ENCODE assay signal across 24 cellular contexts in the genomic region with DNA sequence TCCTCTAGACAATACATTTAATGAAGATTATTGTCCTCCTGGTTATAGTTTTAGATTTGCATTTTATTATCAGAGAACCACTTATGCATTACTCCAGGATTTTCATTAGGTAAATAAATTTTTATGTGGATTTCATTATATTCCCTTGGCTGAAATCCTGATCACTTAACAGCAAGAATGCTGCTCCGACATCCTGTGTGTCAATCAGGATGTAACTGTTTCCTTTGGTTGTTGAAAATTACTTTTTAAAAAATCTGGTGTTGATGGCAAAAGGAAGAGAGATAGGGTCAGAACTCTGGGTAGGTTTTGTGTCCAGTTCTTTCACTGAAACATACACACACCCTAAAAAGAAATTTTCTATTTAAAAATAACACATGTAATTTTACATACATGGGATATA. TPM values are rescaled to one million over a fixed set of nuclear protein-coding genes. Genes with fewer than 3 reads are reported as not detected.
"Had no signal": no experiment of that assay in that cellular context is flagged by ENCODE, and none has a peak within 500 bp of the region (broad histone marks: within the 10 kb centered on the region; RNA-seq: fewer than 3 reads in every experiment).

No MANE protein-coding gene starts in this region.

- H3K27me3 ChIP-seq: sigmoid colon, SJSA1, upper lobe of left lung had no signal

- H3K4me3 Mint-ChIP-seq: activated naive CD8-positive, alpha-beta T cell treated with anti-CD3 and anti-CD28 coated beads for 36 hours; activated T-cell treated with anti-CD3 and anti-CD28 coated beads, Interleukin-2, amount 50 U/mL, for 24 hours; activated T-helper 17 cell treated with anti-CD3 and anti-CD28 coated beads, Interleukin-2, amount 50 U/mL, for 72 hours; nephron progenitor cell had no signal

- H3K9me3 Mint-ChIP-seq: activated naive CD8-positive, alpha-beta T cell treated with anti-CD3 and anti-CD28 coated beads for 36 hours; activated T-cell treated with anti-CD3 and anti-CD28 coated beads, Interleukin-2, amount 50 U/mL, for 24 hours; activated T-helper 17 cell treated with anti-CD3 and anti-CD28 coated beads, Interleukin-2, amount 50 U/mL, for 72 hours; nephron progenitor cell had no signal

- H3K4me1 ChIP-seq: parathyroid adenoma had no signal

- ATAC-seq: activated T-helper 17 cell treated with anti-CD3 and anti-CD28 coated beads, Interleukin-2, amount 50 U/mL, for 72 hours; esophagus mucosa had no signal

- H3K36me3 Mint-ChIP-seq: activated naive CD8-positive, alpha-beta T cell treated with anti-CD3 and anti-CD28 coated beads for 36 hours had no signal

- H3K4me1 Mint-ChIP-seq: activated naive CD8-positive, alpha-beta T cell treated with anti-CD3 and anti-CD28 coated beads for 36 hours; activated T-helper 17 cell treated with anti-CD3 and anti-CD28 coated beads, Interleukin-2, amount 50 U/mL, for 72 hours had no signal

- H3K36me3 ChIP-seq: sigmoid colon, SJSA1, upper lobe of left lung, WERI-Rb-1 had no signal

- DNase-seq: activated CD4-positive, alpha-beta T cell treated with anti-CD3 and anti-CD28 coated beads for 1 hour; activated CD8-positive, alpha-beta memory T cell treated with anti-CD3 and anti-CD28 coated beads for 24 hours; activated CD8-positive, alpha-beta memory T cell treated with anti-CD3 and anti-CD28 coated beads, Interleukin-2, amount 50 U/mL, for 4 hours; activated naive CD8-positive, alpha-beta T cell treated with anti-CD3 and anti-CD28 coated beads for 36 hours; activated T-cell treated with anti-CD3 and anti-CD28 coated beads, Interleukin-2, amount 50 U/mL, for 24 hours; cerebellar nuclear complex; effector CD4-positive, alpha-beta T cell; head of caudate nucleus; kidney; mammary epithelial cell; midbrain; nephron progenitor cell; nucleus accumbens; sigmoid colon; stimulated activated CD4-positive, alpha-beta T cell treated with anti-CD3 and anti-CD28 coated beads, Interleukin-4, amount 100 ng/mL, for 1 hour; stimulated activated naive CD4-positive, alpha-beta T cell; T-helper 1 cell; upper lobe of left lung; WERI-Rb-1 had no signal

- H3K27ac ChIP-seq: SJSA1, WERI-Rb-1 had no signal

- H3K9me3 ChIP-seq: sigmoid colon, SJSA1, upper lobe of left lung had no signal

- H2AFZ ChIP-seq: parathyroid adenoma had no signal

- H3K79me2 ChIP-seq: parathyroid adenoma had no signal

- H3K4me3 ChIP-seq: coronary artery, sigmoid colon, SJSA1, upper lobe of left lung had no signal

- H3K27ac Mint-ChIP-seq: activated naive CD8-positive, alpha-beta T cell treated with anti-CD3 and anti-CD28 coated beads for 36 hours; activated T-cell treated with anti-CD3 and anti-CD28 coated beads, Interleukin-2, amount 50 U/mL, for 24 hours; activated T-helper 17 cell treated with anti-CD3 and anti-CD28 coated beads, Interleukin-2, amount 50 U/mL, for 72 hours had no signal

RNA-seq across cellular contexts. Expression of gene ZNF423, which starts 30.9 kb away (rescaled TPM):
- total RNA-seq: activated naive CD8-positive, alpha-beta T cell treated with anti-CD3 and anti-CD28 coated beads for 36 hours; activated T-helper 17 cell treated with anti-CD3 and anti-CD28 coated beads, Interleukin-2, amount 50 U/mL, for 72 hours had no signal
